ENCODE assay signal across 23 cellular contexts in genomic region chr18:44747157-44747556, GRCh38.
DNase-seq lines count a peak whose midpoint lies in the region; ATAC-seq and TF ChIP-seq lines count a peak whose summit lies in the region.
"Had no signal": no experiment of that assay in that cellular context is flagged by ENCODE, and none has a peak within 500 bp of the region (broad histone marks: within the 10 kb centered on the region; RNA-seq: fewer than 3 reads in every experiment).

No MANE protein-coding gene starts in this region.

- no peaks in the 10 kb centered on the region; the same call in 1 of the 2 replicates for H3K27me3 ChIP-seq in BLaER1
- no peaks in the 10 kb centered on the region for H3K27me3 ChIP-seq in muscle layer of colon (ENCODE audit: control insufficient read depth in 1 of 2, insufficient read depth in 2 of 2, low read length in 2 of 2)

- H3K9me3 Mint-ChIP-seq in activated B cell treated with CpG ODN at 0.5 μM for 24 hours = no peaks in the 10 kb centered on the region
- peaks cover 4 to 5% of the 10 kb centered on the region in 2 donors for H3K9me3 Mint-ChIP-seq in stimulated activated naive B cell treated with anti-CD40 and anti-IgM and Interleukin-4, amounts not matched to agents 10 μg/mL and 1 μg/mL and 100 μg/mL, for 72 hours
- H3K9me3 Mint-ChIP-seq: IgD-negative memory B cell had no signal

- H3K9me3 ChIP-seq in BLaER1 = no peaks in the 10 kb centered on the region
- no peaks in the 10 kb centered on the region for H3K9me3 ChIP-seq in muscle layer of colon (ENCODE audit: low read length)

- H3K4me3 Mint-ChIP-seq in activated B cell treated with CpG ODN at 0.5 μM for 24 hours = no peak overlapping the region
- H3K4me3 Mint-ChIP-seq in stimulated activated naive B cell treated with anti-CD40 and anti-IgM and Interleukin-4, amounts not matched to agents 10 μg/mL and 1 μg/mL and 100 μg/mL, for 72 hours = peak overlapping the region in 1 of 2 donors; percentile 7

- H3K4me1 Mint-ChIP-seq in activated B cell treated with CpG ODN at 0.5 μM for 24 hours = peaks cover 87% of the 10 kb centered on the region
- peaks cover 63 to 88% of the 10 kb centered on the region in 2 donors for H3K4me1 Mint-ChIP-seq in stimulated activated naive B cell treated with anti-CD40 and anti-IgM and Interleukin-4, amounts not matched to agents 10 μg/mL and 1 μg/mL and 100 μg/mL, for 72 hours

- peaks cover 12% of the 10 kb centered on the region for H3K36me3 Mint-ChIP-seq in activated B cell treated with CpG ODN at 0.5 μM for 24 hours (ENCODE audit: low read depth)
- H3K36me3 Mint-ChIP-seq in stimulated activated naive B cell treated with anti-CD40 and anti-IgM and Interleukin-4, amounts not matched to agents 10 μg/mL and 1 μg/mL and 100 μg/mL, for 72 hours = peaks cover 48 to 75% of the 10 kb centered on the region in 2 donors

- H3K9ac ChIP-seq in BLaER1 (no peak overlapping the region), muscle layer of colon (ENCODE audit: low read length) (no peak overlapping the region)

- intact Hi-C loops in activated B cell treated with CpG ODN at 0.5 μM for 24 hours (cut with micrococcal nuclease) = no loop called here

- H3K4me3 ChIP-seq in BLaER1 (no peak overlapping the region), muscle layer of colon (ENCODE audit: low read depth in 1 of 2, low read length in 2 of 2) (no peak overlapping the region)
- H3K4me3 ChIP-seq: SK-N-MC had no signal

- CTCF ChIA-PET in activated B cell treated with CpG ODN at 0.5 μM for 24 hours (lab: Charles Lee) = interaction anchor here (1.2 kb wide), 1 partner anchor 19 kb away, joined by 4 read pairs; no protein-coding TSS in a partner anchor

- TF ChIP-seq CTCF in activated B cell treated with CpG ODN at 0.5 μM for 24 hours (IDR thresholded peaks at IDR 0.05) = no peak

- POLR2A ChIA-PET in activated B cell treated with CpG ODN at 0.5 μM for 24 hours (lab: Charles Lee) = interaction anchor here (0.6 to 2.0 kb wide), 4 partner anchors 14 to 306 kb away, joined by 3 to 5 read pairs (median 3); partner anchors contain the start of gene SETBP1

- no peaks in the 10 kb centered on the region for H3K27me3 Mint-ChIP-seq in activated B cell treated with CpG ODN at 0.5 μM for 24 hours
- H3K27me3 Mint-ChIP-seq in stimulated activated naive B cell treated with anti-CD40 and anti-IgM and Interleukin-4, amounts not matched to agents 10 μg/mL and 1 μg/mL and 100 μg/mL, for 72 hours = no peaks in the 10 kb centered on the region
- H3K27me3 Mint-ChIP-seq: IgD-negative memory B cell had no signal

- H3K27ac ChIP-seq in BLaER1 (no peak overlapping the region), muscle layer of colon (ENCODE audit: low read depth, low read length) (peak overlapping the region; percentile 37)
- H3K27ac ChIP-seq: SK-N-MC had no signal

- peaks cover 23% of the 10 kb centered on the region for H3K4me1 ChIP-seq in BLaER1
- peaks cover 47% of the 10 kb centered on the region for H3K4me1 ChIP-seq in muscle layer of colon (ENCODE audit: insufficient read depth, low read length)

- no peak for DNase-seq in activated B cell treated with CpG ODN at 0.5 μM for 24 hours
- DNase-seq in stimulated activated naive B cell treated with anti-CD40 and anti-IgM and Interleukin-4, amounts not matched to agents 10 μg/mL and 1 μg/mL and 100 μg/mL, for 72 hours = no peak
- DNase-seq in HuH-7.5 (ENCODE audit: low spot score) = no peak
- no peak for DNase-seq in DMS53 (lab: John Stamatoyannopoulos, UW)
- no peak for DNase-seq in retina
- DNase-seq: 8988T, GDM1, MV-4-11, NCI-H1417, NCI-H1694 treated with DMSO at 0.1 percent for 48 hours, NCI-H2081 treated with DMSO at 0.1 percent for 48 hours, NCI-H2171 treated with DMSO at 0.1 percent for 48 hours, NCI-H524 treated with DMSO at 0.1 percent for 48 hours, NCI-H82, SHP77, SW 1271 had no signal

- ATAC-seq in activated B cell treated with CpG ODN at 0.5 μM for 24 hours (ENCODE audit: low read depth) (no peak), GM18498 (IDR thresholded peaks at IDR 0.05; ENCODE audit: unreplicated experiment) (no peak)
- ATAC-seq in stimulated activated naive B cell treated with anti-CD40 and anti-IgM and Interleukin-4, amounts not matched to agents 10 μg/mL and 1 μg/mL and 100 μg/mL, for 72 hours (replicated peaks) = peak; percentile 45 to 63
- ATAC-seq: HCT116 had no signal

- peak overlapping the region; percentile 37 for H3K4me2 ChIP-seq in BLaER1

- no peaks in the 10 kb centered on the region for H3K36me3 ChIP-seq in BLaER1
- no peaks in the 10 kb centered on the region for H3K36me3 ChIP-seq in muscle layer of colon (ENCODE audit: insufficient read depth, low read length)

- peak overlapping the region; percentile 50 for H3K27ac Mint-ChIP-seq in activated B cell treated with CpG ODN at 0.5 μM for 24 hours
- H3K27ac Mint-ChIP-seq in stimulated activated naive B cell treated with anti-CD40 and anti-IgM and Interleukin-4, amounts not matched to agents 10 μg/mL and 1 μg/mL and 100 μg/mL, for 72 hours = no peak overlapping the region
- H3K27ac Mint-ChIP-seq: CD14-positive monocyte had no signal

- H4K20me1 ChIP-seq in BLaER1 = no peaks in the 10 kb centered on the region

Comparison
In these comparisons a context has a peak if more than half of its experiments do, and no peak if none do; other contexts are left out.
1. ATAC-seq: peak in stimulated activated naive B cell treated with anti-CD40 and anti-IgM and Interleukin-4, amounts not matched to agents 10 μg/mL and 1 μg/mL and 100 μg/mL, for 72 hours (2 of 2); none in activated B cell treated with CpG ODN at 0.5 μM for 24 hours (single experiment) and GM18498 (single experiment).